Comparison of ENCODE assay signal across 1 cellular context in the genomic region with DNA sequence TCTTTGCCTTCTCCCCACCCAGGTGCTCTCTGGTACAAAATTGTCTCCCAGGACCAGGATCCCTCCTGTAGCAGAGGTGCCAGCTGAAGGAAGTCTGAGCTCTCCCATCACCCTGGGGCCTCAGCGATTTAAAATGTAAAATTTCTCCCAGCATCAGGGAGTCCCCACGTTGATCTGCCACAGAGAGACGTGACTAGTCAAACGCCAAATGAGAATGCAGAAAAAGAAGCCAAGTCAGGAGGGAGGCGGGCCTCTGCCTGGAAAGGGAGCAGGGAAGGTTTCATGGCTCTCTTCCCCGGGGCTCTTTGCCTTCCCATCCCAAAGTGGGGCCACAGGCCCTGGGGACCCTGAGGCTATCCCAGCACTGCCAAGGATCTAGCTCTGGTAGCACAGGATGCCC.
TF ChIP-seq lines count a peak whose summit lies in the region.

No MANE protein-coding gene starts in this region.

TF ChIP-seq in GM23338, 12 proteins besides CTCF, POLR2A, EP300 and RAD21:
- TF ChIP-seq STAT1 (IDR thresholded peaks at IDR 0.05; ENCODE audit: unreplicated experiment) (no peak), ZNF114 (CRISPR knock-in tag; IDR thresholded peaks at IDR 0.05) (no peak), EZH2 (IDR thresholded peaks at IDR 0.05; ENCODE audit: low read depth, unreplicated experiment) (no peak), CREB1 (CRISPR knock-in tag; IDR thresholded peaks at IDR 0.05; ENCODE audit: low read depth) (no peak), POLR2AphosphoS5 (IDR thresholded peaks at IDR 0.05; ENCODE audit: low read depth) (no peak), JUNB (IDR thresholded peaks at IDR 0.05; ENCODE audit: unreplicated experiment) (no peak), NANOG (IDR thresholded peaks at IDR 0.05; ENCODE audit: borderline replicate concordance) (no peak)
- TF ChIP-seq, protein P1, sequence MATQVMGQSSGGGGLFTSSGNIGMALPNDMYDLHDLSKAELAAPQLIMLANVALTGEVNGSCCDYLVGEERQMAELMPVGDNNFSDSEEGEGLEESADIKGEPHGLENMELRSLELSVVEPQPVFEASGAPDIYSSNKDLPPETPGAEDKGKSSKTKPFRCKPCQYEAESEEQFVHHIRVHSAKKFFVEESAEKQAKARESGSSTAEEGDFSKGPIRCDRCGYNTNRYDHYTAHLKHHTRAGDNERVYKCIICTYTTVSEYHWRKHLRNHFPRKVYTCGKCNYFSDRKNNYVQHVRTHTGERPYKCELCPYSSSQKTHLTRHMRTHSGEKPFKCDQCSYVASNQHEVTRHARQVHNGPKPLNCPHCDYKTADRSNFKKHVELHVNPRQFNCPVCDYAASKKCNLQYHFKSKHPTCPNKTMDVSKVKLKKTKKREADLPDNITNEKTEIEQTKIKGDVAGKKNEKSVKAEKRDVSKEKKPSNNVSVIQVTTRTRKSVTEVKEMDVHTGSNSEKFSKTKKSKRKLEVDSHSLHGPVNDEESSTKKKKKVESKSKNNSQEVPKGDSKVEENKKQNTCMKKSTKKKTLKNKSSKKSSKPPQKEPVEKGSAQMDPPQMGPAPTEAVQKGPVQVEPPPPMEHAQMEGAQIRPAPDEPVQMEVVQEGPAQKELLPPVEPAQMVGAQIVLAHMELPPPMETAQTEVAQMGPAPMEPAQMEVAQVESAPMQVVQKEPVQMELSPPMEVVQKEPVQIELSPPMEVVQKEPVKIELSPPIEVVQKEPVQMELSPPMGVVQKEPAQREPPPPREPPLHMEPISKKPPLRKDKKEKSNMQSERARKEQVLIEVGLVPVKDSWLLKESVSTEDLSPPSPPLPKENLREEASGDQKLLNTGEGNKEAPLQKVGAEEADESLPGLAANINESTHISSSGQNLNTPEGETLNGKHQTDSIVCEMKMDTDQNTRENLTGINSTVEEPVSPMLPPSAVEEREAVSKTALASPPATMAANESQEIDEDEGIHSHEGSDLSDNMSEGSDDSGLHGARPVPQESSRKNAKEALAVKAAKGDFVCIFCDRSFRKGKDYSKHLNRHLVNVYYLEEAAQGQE (IDR thresholded peaks at IDR 0.05; ENCODE audit: unreplicated experiment): no peak
- TF ChIP-seq, protein P2, sequence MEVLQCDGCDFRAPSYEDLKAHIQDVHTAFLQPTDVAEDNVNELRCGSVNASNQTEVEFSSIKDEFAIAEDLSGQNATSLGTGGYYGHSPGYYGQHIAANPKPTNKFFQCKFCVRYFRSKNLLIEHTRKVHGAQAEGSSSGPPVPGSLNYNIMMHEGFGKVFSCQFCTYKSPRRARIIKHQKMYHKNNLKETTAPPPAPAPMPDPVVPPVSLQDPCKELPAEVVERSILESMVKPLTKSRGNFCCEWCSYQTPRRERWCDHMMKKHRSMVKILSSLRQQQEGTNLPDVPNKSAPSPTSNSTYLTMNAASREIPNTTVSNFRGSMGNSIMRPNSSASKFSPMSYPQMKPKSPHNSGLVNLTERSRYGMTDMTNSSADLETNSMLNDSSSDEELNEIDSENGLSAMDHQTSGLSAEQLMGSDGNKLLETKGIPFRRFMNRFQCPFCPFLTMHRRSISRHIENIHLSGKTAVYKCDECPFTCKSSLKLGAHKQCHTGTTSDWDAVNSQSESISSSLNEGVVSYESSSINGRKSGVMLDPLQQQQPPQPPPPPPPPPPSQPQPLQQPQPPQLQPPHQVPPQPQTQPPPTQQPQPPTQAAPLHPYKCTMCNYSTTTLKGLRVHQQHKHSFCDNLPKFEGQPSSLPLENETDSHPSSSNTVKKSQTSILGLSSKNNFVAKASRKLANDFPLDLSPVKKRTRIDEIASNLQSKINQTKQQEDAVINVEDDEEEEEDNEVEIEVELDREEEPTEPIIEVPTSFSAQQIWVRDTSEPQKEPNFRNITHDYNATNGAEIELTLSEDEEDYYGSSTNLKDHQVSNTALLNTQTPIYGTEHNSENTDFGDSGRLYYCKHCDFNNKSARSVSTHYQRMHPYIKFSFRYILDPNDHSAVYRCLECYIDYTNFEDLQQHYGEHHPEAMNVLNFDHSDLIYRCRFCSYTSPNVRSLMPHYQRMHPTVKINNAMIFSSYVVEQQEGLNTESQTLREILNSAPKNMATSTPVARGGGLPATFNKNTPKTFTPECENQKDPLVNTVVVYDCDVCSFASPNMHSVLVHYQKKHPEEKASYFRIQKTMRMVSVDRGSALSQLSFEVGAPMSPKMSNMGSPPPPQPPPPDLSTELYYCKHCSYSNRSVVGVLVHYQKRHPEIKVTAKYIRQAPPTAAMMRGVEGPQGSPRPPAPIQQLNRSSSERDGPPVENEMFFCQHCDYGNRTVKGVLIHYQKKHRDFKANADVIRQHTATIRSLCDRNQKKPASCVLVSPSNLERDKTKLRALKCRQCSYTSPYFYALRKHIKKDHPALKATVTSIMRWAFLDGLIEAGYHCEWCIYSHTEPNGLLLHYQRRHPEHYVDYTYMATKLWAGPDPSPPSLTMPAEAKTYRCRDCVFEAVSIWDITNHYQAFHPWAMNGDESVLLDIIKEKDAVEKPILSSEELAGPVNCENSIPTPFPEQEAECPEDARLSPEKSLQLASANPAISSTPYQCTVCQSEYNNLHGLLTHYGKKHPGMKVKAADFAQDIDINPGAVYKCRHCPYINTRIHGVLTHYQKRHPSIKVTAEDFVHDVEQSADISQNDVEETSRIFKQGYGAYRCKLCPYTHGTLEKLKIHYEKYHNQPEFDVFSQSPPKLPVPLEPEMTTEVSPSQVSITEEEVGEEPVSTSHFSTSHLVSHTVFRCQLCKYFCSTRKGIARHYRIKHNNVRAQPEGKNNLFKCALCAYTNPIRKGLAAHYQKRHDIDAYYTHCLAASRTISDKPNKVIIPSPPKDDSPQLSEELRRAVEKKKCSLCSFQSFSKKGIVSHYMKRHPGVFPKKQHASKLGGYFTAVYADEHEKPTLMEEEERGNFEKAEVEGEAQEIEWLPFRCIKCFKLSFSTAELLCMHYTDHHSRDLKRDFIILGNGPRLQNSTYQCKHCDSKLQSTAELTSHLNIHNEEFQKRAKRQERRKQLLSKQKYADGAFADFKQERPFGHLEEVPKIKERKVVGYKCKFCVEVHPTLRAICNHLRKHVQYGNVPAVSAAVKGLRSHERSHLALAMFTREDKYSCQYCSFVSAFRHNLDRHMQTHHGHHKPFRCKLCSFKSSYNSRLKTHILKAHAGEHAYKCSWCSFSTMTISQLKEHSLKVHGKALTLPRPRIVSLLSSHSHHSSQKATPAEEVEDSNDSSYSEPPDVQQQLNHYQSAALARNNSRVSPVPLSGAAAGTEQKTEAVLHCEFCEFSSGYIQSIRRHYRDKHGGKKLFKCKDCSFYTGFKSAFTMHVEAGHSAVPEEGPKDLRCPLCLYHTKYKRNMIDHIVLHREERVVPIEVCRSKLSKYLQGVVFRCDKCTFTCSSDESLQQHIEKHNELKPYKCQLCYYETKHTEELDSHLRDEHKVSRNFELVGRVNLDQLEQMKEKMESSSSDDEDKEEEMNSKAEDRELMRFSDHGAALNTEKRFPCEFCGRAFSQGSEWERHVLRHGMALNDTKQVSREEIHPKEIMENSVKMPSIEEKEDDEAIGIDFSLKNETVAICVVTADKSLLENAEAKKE (CRISPR knock-in tag; IDR thresholded peaks at IDR 0.05): no peak
